23 cellular contexts compared by ENCODE assay signal in the genomic region with DNA sequence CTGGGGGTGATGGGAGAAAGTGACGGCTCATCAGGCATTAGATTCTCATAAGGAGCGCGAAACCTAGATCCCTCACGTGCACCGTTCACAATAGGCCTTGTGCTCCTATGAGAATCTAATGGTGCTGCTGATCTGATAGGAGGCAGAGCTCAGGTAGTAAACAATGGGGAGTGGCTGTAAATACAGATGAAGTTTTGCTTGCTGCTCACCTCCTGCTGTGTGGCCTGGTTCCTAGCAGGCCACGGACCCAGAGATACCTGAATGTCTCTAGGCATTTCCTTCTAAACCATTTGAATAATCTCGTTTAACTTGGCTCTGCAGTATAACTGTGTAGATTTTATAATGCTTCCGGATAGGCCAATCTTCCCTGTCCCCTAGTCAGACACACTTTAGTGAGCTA.
"Had no signal": no experiment of that assay in that cellular context is flagged by ENCODE, and none has a peak within 500 bp of the region (broad histone marks: within the 10 kb centered on the region; RNA-seq: fewer than 3 reads in every experiment).

No MANE protein-coding gene starts in this region.

- H3K36me3 ChIP-seq: ovary, thyroid gland, transverse colon, vagina had no signal

- H3K27ac ChIP-seq: left ventricle myocardium inferior, ovary, skin epidermis, stomach, testis, thyroid gland, transverse colon, upper lobe of left lung, vagina had no signal

- H3K27me3 ChIP-seq: ovary, stomach, testis, thyroid gland, transverse colon, upper lobe of left lung, vagina had no signal

- H3K4me1 ChIP-seq: left ventricle myocardium inferior, stomach, testis, thyroid gland, upper lobe of left lung, vagina had no signal

- H3K9me3 ChIP-seq: mucosa of descending colon, stomach, testis, thyroid gland, transverse colon, upper lobe of left lung, vagina had no signal

- ATAC-seq: mucosa of descending colon; naive thymus-derived CD4-positive, alpha-beta T cell; natural killer cell treated with Interleukin-12 subunit alpha and Interleukin-12 subunit beta and Interleukin-15 and Interleukin-18, amount 100 ng/mL, for 72 hours; right cardiac atrium; sciatic nerve; stimulated activated naive B cell treated with anti-CD40 and anti-IgM and Interleukin-4, amounts not matched to agents 10 μg/mL and 1 μg/mL and 100 μg/mL, for 72 hours; stimulated activated naive CD8-positive, alpha-beta T cell treated with anti-CD3 and anti-CD28 coated beads, Interleukin-15, Interleukin-2, amounts not matched to agents 100 U/mL and 50 U/mL, for 24 hours had no signal

- H3K4me3 ChIP-seq: left ventricle myocardium inferior, lung, mucosa of descending colon, ovary, skin epidermis, stomach, testis, thyroid gland, transverse colon, upper lobe of left lung, vagina had no signal

- DNase-seq: islet precursor cell; left ventricle myocardium inferior; midbrain; mucosa of descending colon; naive thymus-derived CD4-positive, alpha-beta T cell; ovary; right cardiac atrium; stimulated activated CD4-positive, alpha-beta T cell treated with anti-CD3 and anti-CD28 coated beads, Interleukin-12 subunit alpha, Interleukin-12 subunit beta, amount 100 ng/mL, for 4 hours; stimulated activated CD4-positive, alpha-beta T cell treated with anti-CD3 and anti-CD28 coated beads, Interleukin-15, amount 100 ng/mL, for 24 hours; stimulated activated CD4-positive, alpha-beta T cell treated with anti-CD3 and anti-CD28 coated beads, Interleukin-2, amount 100 ng/mL, for 24 hours; stimulated activated CD4-positive, alpha-beta T cell treated with anti-CD3 and anti-CD28 coated beads, Interleukin-4, amount 100 ng/mL, for 1 hour; stimulated activated naive B cell treated with anti-CD40 and anti-IgM and Interleukin-4, amounts not matched to agents 10 μg/mL and 1 μg/mL and 100 μg/mL, for 72 hours; stimulated activated naive CD8-positive, alpha-beta T cell treated with anti-CD3 and anti-CD28 coated beads, Interleukin-15, Interleukin-2, amounts not matched to agents 100 U/mL and 50 U/mL, for 24 hours; stomach; testis; thyroid gland; transverse colon; upper lobe of left lung had no signal
